ENCODE assay signal across 23 cellular contexts in the genomic region with DNA sequence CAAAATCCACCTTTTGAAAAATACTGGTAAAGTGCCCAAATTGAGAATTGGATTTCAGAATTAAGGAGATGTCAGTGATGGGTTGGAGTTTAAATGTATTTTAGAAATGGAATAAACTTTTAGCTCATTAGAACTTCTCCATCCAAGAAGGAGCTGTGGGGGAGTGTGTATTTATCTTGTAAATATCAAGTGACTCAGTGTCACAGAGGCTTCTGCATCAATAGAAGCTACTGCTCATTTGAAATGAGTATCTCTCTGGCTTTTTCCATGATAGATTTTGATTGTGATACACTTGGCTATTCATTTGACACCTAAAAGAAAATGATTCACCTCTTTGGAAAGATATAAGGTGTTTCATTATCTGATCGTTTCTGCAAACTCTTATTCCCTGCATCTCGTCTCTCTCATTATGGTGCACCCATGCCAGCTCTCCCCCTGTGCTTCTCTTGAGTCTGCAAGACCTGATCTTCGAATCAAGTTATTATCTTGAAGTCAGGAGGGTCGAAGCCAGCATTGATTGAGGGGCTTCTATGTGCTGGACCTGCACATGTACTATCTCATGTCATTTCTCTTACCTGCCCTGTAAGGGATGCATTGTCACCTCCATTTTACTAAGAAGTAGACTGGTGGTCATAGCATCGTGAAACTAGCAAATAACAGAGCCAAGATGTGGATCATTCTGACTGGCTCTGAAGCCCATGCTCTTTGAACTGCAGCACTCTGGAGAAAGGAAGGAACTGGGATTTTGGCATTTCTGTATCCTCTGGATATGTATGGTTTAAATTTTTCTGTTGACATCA. TPM values are rescaled to one million over a fixed set of nuclear protein-coding genes. Genes with fewer than 3 reads are reported as not detected.
A peak's percentile ranks its signal among the peaks of the same experiment; 100 is the strongest.
DNase-seq lines count a peak whose midpoint lies in the region; ATAC-seq and TF ChIP-seq lines count a peak whose summit lies in the region.
"Had no signal": no experiment of that assay in that cellular context is flagged by ENCODE, and none has a peak within 500 bp of the region (broad histone marks: within the 10 kb centered on the region; RNA-seq: fewer than 3 reads in every experiment).

No MANE protein-coding gene starts in this region.

- CTCF ChIA-PET in HEK293 (lab: Yijun Ruan, JAX), result no interaction called here

- H3K27ac ChIP-seq in HEK293 (ENCODE audit: extremely low read depth, low read depth, low read length), result no peak overlapping the region
- H3K27ac ChIP-seq: BLaER1, gastroesophageal sphincter, hepatocyte, HL-60, SK-N-MC had no signal

- peaks cover 0 to 28% of the 10 kb centered on the region in 2 experiments; a peak in 2 of 3 replicates for H3K36me3 ChIP-seq in HEK293 (ENCODE audit: control insufficient read depth in 2 of 2, insufficient read depth in 1 of 2, low read length in 2 of 2)

- H3K27ac Mint-ChIP-seq in activated naive CD4-positive, alpha-beta T cell treated with anti-CD3 and anti-CD28 coated beads, Interleukin-2, amount 50 U/mL, for 72 hours, result peak overlapping the region; percentile 15 to 81
- no peak overlapping the region for H3K27ac Mint-ChIP-seq in activated naive CD8-positive, alpha-beta T cell treated with anti-CD3 and anti-CD28 coated beads, Interleukin-2, amount 50 U/mL, for 24 hours
- H3K27ac Mint-ChIP-seq in stimulated activated naive B cell treated with anti-CD40 and anti-IgM and Interleukin-4, amounts not matched to agents 10 μg/mL and 1 μg/mL and 100 μg/mL, for 72 hours, result peak overlapping the region; percentile 44
- H3K27ac Mint-ChIP-seq in nephron progenitor cell, result no peak overlapping the region
- H3K27ac Mint-ChIP-seq: memory B cell; T-helper 1 cell treated with Interleukin-12 subunit alpha and Interleukin-12 subunit beta and Interleukin-4 antibody, amounts not matched to agents 30 μg/mL and 1 μg/mL, for 36 hours had no signal

- H3K9me3 Mint-ChIP-seq in activated naive CD4-positive, alpha-beta T cell treated with anti-CD3 and anti-CD28 coated beads, Interleukin-2, amount 50 U/mL, for 72 hours, result no peaks in the 10 kb centered on the region
- no peaks in the 10 kb centered on the region for H3K9me3 Mint-ChIP-seq in activated naive CD8-positive, alpha-beta T cell treated with anti-CD3 and anti-CD28 coated beads, Interleukin-2, amount 50 U/mL, for 24 hours
- H3K9me3 Mint-ChIP-seq in stimulated activated naive B cell treated with anti-CD40 and anti-IgM and Interleukin-4, amounts not matched to agents 10 μg/mL and 1 μg/mL and 100 μg/mL, for 72 hours, result no peaks in the 10 kb centered on the region
- peaks cover 8% of the 10 kb centered on the region for H3K9me3 Mint-ChIP-seq in nephron progenitor cell
- H3K9me3 Mint-ChIP-seq: central memory CD8-positive, alpha-beta T cell; memory B cell had no signal

- H3K4me3 ChIP-seq in HEK293 (ENCODE audit: low read depth, low read length), result no peak overlapping the region
- H3K4me3 ChIP-seq: BLaER1, gastroesophageal sphincter, hepatocyte, SK-N-MC had no signal

- TF ChIP-seq CTCF in HEK293 (tag by site-specific recombination; IDR thresholded peaks at IDR 0.05), result no peak
- no peak for TF ChIP-seq CTCF in nephron progenitor cell (IDR thresholded peaks at IDR 0.05)

- DNase-seq in activated naive CD4-positive, alpha-beta T cell treated with anti-CD3 and anti-CD28 coated beads, Interleukin-2, amount 50 U/mL, for 72 hours (ENCODE audit: low spot score in 2 of 2), result no peak
- DNase-seq in activated naive CD4-positive, alpha-beta T cell treated with Interleukin-2 at 50 U/mL for 16 hours, result no peak
- no peak for DNase-seq in activated naive CD8-positive, alpha-beta T cell treated with anti-CD3 and anti-CD28 coated beads, Interleukin-2, amount 50 U/mL, for 24 hours
- DNase-seq in stimulated activated naive B cell treated with anti-CD40 and anti-IgM and Interleukin-4, amounts not matched to agents 10 μg/mL and 1 μg/mL and 100 μg/mL, for 72 hours, result no peak
- no peak for DNase-seq in activated effector memory CD4-positive, alpha-beta T cell treated with Interleukin-2 at 50 U/mL for 16 hours
- no peak for DNase-seq in nephron progenitor cell
- DNase-seq: activated CD8-positive, alpha-beta memory T cell treated with anti-CD3 and anti-CD28 coated beads for 24 hours; left cardiac atrium; NCI-H1694; nucleus accumbens; stimulated activated CD4-positive, alpha-beta T cell treated with anti-CD3 and anti-CD28 coated beads, Interleukin-15, amount 100 ng/mL, for 24 hours; trophoblast cell had no signal

- ATAC-seq in activated naive CD4-positive, alpha-beta T cell treated with anti-CD3 and anti-CD28 coated beads, Interleukin-2, amount 50 U/mL, for 72 hours, result peak; percentile 40 to 88
- ATAC-seq in activated naive CD8-positive, alpha-beta T cell treated with anti-CD3 and anti-CD28 coated beads, Interleukin-2, amount 50 U/mL, for 24 hours, result peak; percentile 68
- no peak for ATAC-seq in stimulated activated naive B cell treated with anti-CD40 and anti-IgM and Interleukin-4, amounts not matched to agents 10 μg/mL and 1 μg/mL and 100 μg/mL, for 72 hours (replicated peaks)
- ATAC-seq in GM18520 (IDR thresholded peaks at IDR 0.05; ENCODE audit: unreplicated experiment), result no peak
- ATAC-seq: activated CD4-positive, CD25-positive, alpha-beta regulatory T cell treated with anti-CD3 and anti-CD28 coated beads, Interleukin-2, amount 50 U/mL, for 24 hours; gastroesophageal sphincter; left cardiac atrium had no signal

- H3K27me3 Mint-ChIP-seq in activated naive CD8-positive, alpha-beta T cell treated with anti-CD3 and anti-CD28 coated beads, Interleukin-2, amount 50 U/mL, for 24 hours, result no peaks in the 10 kb centered on the region
- H3K27me3 Mint-ChIP-seq in stimulated activated naive B cell treated with anti-CD40 and anti-IgM and Interleukin-4, amounts not matched to agents 10 μg/mL and 1 μg/mL and 100 μg/mL, for 72 hours, result no peaks in the 10 kb centered on the region
- no peaks in the 10 kb centered on the region for H3K27me3 Mint-ChIP-seq in nephron progenitor cell (ENCODE audit: low read depth, poor library complexity)
- H3K27me3 Mint-ChIP-seq: central memory CD8-positive, alpha-beta T cell; memory B cell had no signal

- H3K4me3 Mint-ChIP-seq in activated naive CD8-positive, alpha-beta T cell treated with anti-CD3 and anti-CD28 coated beads, Interleukin-2, amount 50 U/mL, for 24 hours, result no peak overlapping the region
- no peak overlapping the region for H3K4me3 Mint-ChIP-seq in stimulated activated naive B cell treated with anti-CD40 and anti-IgM and Interleukin-4, amounts not matched to agents 10 μg/mL and 1 μg/mL and 100 μg/mL, for 72 hours
- no peak overlapping the region for H3K4me3 Mint-ChIP-seq in nephron progenitor cell
- H3K4me3 Mint-ChIP-seq: central memory CD8-positive, alpha-beta T cell; memory B cell; T-helper 1 cell treated with Interleukin-12 subunit alpha and Interleukin-12 subunit beta and Interleukin-4 antibody, amounts not matched to agents 30 μg/mL and 1 μg/mL, for 36 hours had no signal

- H3K4me1 Mint-ChIP-seq in activated naive CD8-positive, alpha-beta T cell treated with anti-CD3 and anti-CD28 coated beads, Interleukin-2, amount 50 U/mL, for 24 hours, result peaks cover 38% of the 10 kb centered on the region
- peaks cover 6 to 16% of the 10 kb centered on the region in 2 donors for H3K4me1 Mint-ChIP-seq in stimulated activated naive B cell treated with anti-CD40 and anti-IgM and Interleukin-4, amounts not matched to agents 10 μg/mL and 1 μg/mL and 100 μg/mL, for 72 hours
- H3K4me1 Mint-ChIP-seq in nephron progenitor cell, result peaks cover 13% of the 10 kb centered on the region

- peaks cover 33% of the 10 kb centered on the region for H3K4me1 ChIP-seq in HEK293 (ENCODE audit: control insufficient read depth, insufficient read depth, low read length)

- no peaks in the 10 kb centered on the region for H3K9me3 ChIP-seq in HEK293 (ENCODE audit: control insufficient read depth, insufficient read depth, low read depth, low read length)
- H3K9me3 ChIP-seq: gastroesophageal sphincter had no signal

- POLR2A ChIA-PET in HEK293 (lab: Yijun Ruan, JAX), result no interaction called here

- peaks cover 6 to 35% of the 10 kb centered on the region in 2 donors for H3K36me3 Mint-ChIP-seq in activated naive CD4-positive, alpha-beta T cell treated with anti-CD3 and anti-CD28 coated beads, Interleukin-2, amount 50 U/mL, for 72 hours
- peaks cover 36% of the 10 kb centered on the region for H3K36me3 Mint-ChIP-seq in activated naive CD8-positive, alpha-beta T cell treated with anti-CD3 and anti-CD28 coated beads, Interleukin-2, amount 50 U/mL, for 24 hours (ENCODE audit: low read depth)
- H3K36me3 Mint-ChIP-seq in stimulated activated naive B cell treated with anti-CD40 and anti-IgM and Interleukin-4, amounts not matched to agents 10 μg/mL and 1 μg/mL and 100 μg/mL, for 72 hours, result peaks cover 25 to 38% of the 10 kb centered on the region in 2 donors
- H3K36me3 Mint-ChIP-seq in nephron progenitor cell (ENCODE audit: low read depth), result peaks cover 68% of the 10 kb centered on the region

TF ChIP-seq in HEK293, 187 proteins besides CTCF, POLR2A, EP300 and RAD21 (continues in another document):
- TF ChIP-seq, protein P1, sequence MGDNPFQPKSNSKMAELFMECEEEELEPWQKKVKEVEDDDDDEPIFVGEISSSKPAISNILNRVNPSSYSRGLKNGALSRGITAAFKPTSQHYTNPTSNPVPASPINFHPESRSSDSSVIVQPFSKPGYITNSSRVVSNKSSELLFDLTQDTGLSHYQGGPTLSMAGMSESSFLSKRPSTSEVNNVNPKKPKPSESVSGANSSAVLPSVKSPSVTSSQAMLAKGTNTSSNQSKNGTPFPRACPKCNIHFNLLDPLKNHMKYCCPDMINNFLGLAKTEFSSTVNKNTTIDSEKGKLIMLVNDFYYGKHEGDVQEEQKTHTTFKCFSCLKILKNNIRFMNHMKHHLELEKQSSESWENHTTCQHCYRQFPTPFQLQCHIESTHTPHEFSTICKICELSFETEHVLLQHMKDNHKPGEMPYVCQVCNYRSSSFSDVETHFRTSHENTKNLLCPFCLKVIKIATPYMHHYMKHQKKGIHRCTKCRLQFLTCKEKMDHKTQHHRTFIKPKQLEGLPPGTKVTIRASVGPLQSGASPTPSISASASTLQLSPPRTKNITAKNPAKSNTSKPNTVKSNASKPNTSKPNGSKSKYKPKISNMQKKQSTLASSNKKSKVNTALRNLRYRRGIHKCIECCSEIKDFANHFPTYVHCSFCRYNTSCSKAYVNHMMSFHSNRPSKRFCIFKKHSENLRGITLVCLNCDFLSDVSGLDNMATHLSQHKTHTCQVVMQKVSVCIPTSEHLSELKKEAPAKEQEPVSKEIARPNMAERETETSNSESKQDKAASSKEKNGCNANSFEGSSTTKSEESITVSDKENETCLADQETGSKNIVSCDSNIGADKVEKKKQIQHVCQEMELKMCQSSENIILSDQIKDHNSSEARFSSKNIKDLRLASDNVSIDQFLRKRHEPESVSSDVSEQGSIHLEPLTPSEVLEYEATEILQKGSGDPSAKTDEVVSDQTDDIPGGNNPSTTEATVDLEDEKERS (tag by site-specific recombination; IDR thresholded peaks at IDR 0.05), result no peak
- TF ChIP-seq ZSCAN16 (tag by site-specific recombination; IDR thresholded peaks at IDR 0.05) (no peak), KLF10 (tag by site-specific recombination; IDR thresholded peaks at IDR 0.05) (no peak), WT1 (tag by site-specific recombination; IDR thresholded peaks at IDR 0.05) (0 out of 2 replicates have a peak, but pooled peaks have one; percentile 24), GLI4 (tag by site-specific recombination; IDR thresholded peaks at IDR 0.05) (no peak)

RNA-seq across cellular contexts. Expression of a gene that starts 30.1 kb away (rescaled TPM):
- 10 to 100 TPM; 28.0 to 43.5 TPM for total RNA-seq in activated naive CD4-positive, alpha-beta T cell treated with anti-CD3 and anti-CD28 coated beads, Interleukin-2, amount 50 U/mL, for 72 hours

Comparison
In these comparisons a context has a peak if more than half of its experiments do, and no peak if none do; other contexts are left out.
1. ATAC-seq: peak in activated naive CD4-positive, alpha-beta T cell treated with anti-CD3 and anti-CD28 coated beads, Interleukin-2, amount 50 U/mL, for 72 hours (2 of 2) and activated naive CD8-positive, alpha-beta T cell treated with anti-CD3 and anti-CD28 coated beads, Interleukin-2, amount 50 U/mL, for 24 hours (single experiment); none in stimulated activated naive B cell treated with anti-CD40 and anti-IgM and Interleukin-4, amounts not matched to agents 10 μg/mL and 1 μg/mL and 100 μg/mL, for 72 hours (0 of 2) and GM18520 (single experiment).
2. H3K27ac Mint-ChIP-seq: peak in activated naive CD4-positive, alpha-beta T cell treated with anti-CD3 and anti-CD28 coated beads, Interleukin-2, amount 50 U/mL, for 72 hours (2 of 2) and stimulated activated naive B cell treated with anti-CD40 and anti-IgM and Interleukin-4, amounts not matched to agents 10 μg/mL and 1 μg/mL and 100 μg/mL, for 72 hours (single experiment); none in activated naive CD8-positive, alpha-beta T cell treated with anti-CD3 and anti-CD28 coated beads, Interleukin-2, amount 50 U/mL, for 24 hours (single experiment) and nephron progenitor cell (single experiment).